In genomic region chr10:124417846-124418725, GRCh38 we compare ENCODE assay signal across 8 cellular contexts. TPM values are rescaled to one million over a fixed set of nuclear protein-coding genes. Genes with fewer than 3 reads are reported as not detected.
DNase-seq lines count a peak whose midpoint lies in the region; TF ChIP-seq lines count a peak whose summit lies in the region.

No MANE protein-coding gene starts in this region.

- peak overlapping the region; percentile 75 for H3K4me3 ChIP-seq in H7 (ENCODE audit: insufficient read depth, low read depth, low read length)
- H3K4me3 ChIP-seq in choroid plexus epithelial cell (ENCODE audit: low read depth, low read length) = peak overlapping the region; percentile 88

- H3K9me3 ChIP-seq in ES-I3 (ENCODE audit: control insufficient read depth, insufficient read depth, low read length) = no peaks in the 10 kb centered on the region

- peak; percentile 18 for TF ChIP-seq CTCF in choroid plexus epithelial cell (conservative IDR thresholded peaks at IDR 0.05; ENCODE audit: low read depth, low read length)

- H3K4me1 ChIP-seq in ES-I3 (ENCODE audit: insufficient read depth, low read length) = peaks cover 25% of the 10 kb centered on the region

- peaks cover 2% of the 10 kb centered on the region; the same call in 1 of the 2 replicates for H3K27me3 ChIP-seq in H7 (ENCODE audit: control insufficient read depth, insufficient read depth, low read length)

- peak; percentile 86 for DNase-seq in H7
- DNase-seq in M059J (ENCODE audit: low read depth) = peak; percentile 53
- DNase-seq in activated CD4-positive, alpha-beta T cell treated with anti-CD3 and anti-CD28 coated beads for 24 hours (ENCODE audit: low read depth in 2 of 2) = peak; percentile 2 to 35
- DNase-seq in choroid plexus epithelial cell (ENCODE audit: low read depth) = peak; percentile 67
- peak; percentile 51 for DNase-seq in kidney tubule cell (ENCODE audit: low spot score)
- peak; percentile 7 to 16 (median 15) for DNase-seq in stimulated activated CD4-positive, alpha-beta T cell treated with anti-CD3 and anti-CD28 coated beads, Interleukin-12 subunit alpha, Interleukin-12 subunit beta, amount 100 ng/mL, for 48 hours (ENCODE audit: low read depth in 2 of 3, low spot score in 1 of 3)
- no peak for DNase-seq in DMS153 treated with DMSO at 0.1 percent for 48 hours (lab: John Stamatoyannopoulos, UW; ENCODE audit: unreplicated experiment)

- peak overlapping the region; percentile 86 for H3K9ac ChIP-seq in ES-I3 (ENCODE audit: low read depth, low read length)

- H3K36me3 ChIP-seq in ES-I3 (ENCODE audit: insufficient read depth, low read length) = no peaks in the 10 kb centered on the region
- H3K36me3 ChIP-seq in H7 (replicated peaks; ENCODE audit: control insufficient read depth, insufficient read depth, low read length) = no peaks in the 10 kb centered on the region

RNA-seq across cellular contexts. Expression of gene OAT, which starts 0.6 kb away (rescaled TPM):
- 214 and 241 TPM in 2 replicates for total RNA-seq in H7 (2014; rRNA removed; shearing (Covaris generic))
- total RNA-seq in M059J (2014; rRNA removed; shearing (Covaris generic)) = 94.3 and 138 TPM in 2 replicates

RNA-seq across cellular contexts. Expression of gene NKX1-2, which starts 31.7 kb away (rescaled TPM):
- total RNA-seq in H7 (2014; rRNA removed; shearing (Covaris generic)) = 57.8 and 65.1 TPM in 2 replicates
- total RNA-seq in M059J (2014; rRNA removed; shearing (Covaris generic)) = 0.02 and 0.30 TPM in 2 replicates

RNA-seq across cellular contexts. Expression of gene LHPP, which starts 43.5 kb away (rescaled TPM):
- 26.2 and 29.6 TPM in 2 replicates for total RNA-seq in H7 (2014; rRNA removed; shearing (Covaris generic))
- 10.5 and 17.3 TPM in 2 replicates for total RNA-seq in M059J (2014; rRNA removed; shearing (Covaris generic))

Comparison
In these comparisons a context has a peak if more than half of its experiments do, and no peak if none do; other contexts are left out.
1. RNA of gene NKX1-2, which starts 31.7 kb away (total RNA-seq): 57.8 to 65.1 TPM in H7; 0.02 to 0.30 TPM in M059J; every median in the first group is over 10 times any median in the second.